Comparison of ENCODE assay signal across 1 cellular context in the genomic region with DNA sequence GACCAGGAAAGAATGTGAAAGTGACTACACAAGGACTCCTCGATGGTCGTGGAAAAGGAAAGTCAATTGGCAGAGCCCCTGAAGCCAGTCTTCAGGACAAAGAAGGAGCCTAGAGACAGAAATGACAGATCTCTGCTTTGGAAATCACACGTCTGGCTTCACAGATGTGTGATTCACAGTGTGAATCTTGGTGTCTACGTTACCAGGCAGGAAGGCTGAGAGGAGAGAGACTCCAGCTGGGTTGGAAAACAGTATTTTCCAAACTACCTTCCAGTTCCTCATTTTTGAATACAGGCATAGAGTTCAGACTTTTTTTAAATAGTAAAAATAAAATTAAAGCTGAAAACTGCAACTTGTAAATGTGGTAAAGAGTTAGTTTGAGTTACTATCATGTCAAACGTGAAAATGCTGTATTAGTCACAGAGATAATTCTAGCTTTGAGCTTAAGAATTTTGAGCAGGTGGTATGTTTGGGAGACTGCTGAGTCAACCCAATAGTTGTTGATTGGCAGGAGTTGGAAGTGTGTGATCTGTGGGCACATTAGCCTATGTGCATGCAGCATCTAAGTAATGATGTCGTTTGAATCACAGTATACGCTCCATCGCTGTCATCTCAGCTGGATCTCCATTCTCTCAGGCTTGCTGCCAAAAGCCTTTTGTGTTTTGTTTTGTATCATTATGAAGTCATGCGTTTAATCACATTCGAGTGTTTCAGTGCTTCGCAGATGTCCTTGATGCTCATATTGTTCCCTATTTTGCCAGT.
TF ChIP-seq lines count a peak whose summit lies in the region.

No MANE protein-coding gene starts in this region.

TF ChIP-seq in GM12878, 131 proteins besides CTCF, POLR2A, EP300 and RAD21 (continues in another document):
- TF ChIP-seq, protein P1, sequence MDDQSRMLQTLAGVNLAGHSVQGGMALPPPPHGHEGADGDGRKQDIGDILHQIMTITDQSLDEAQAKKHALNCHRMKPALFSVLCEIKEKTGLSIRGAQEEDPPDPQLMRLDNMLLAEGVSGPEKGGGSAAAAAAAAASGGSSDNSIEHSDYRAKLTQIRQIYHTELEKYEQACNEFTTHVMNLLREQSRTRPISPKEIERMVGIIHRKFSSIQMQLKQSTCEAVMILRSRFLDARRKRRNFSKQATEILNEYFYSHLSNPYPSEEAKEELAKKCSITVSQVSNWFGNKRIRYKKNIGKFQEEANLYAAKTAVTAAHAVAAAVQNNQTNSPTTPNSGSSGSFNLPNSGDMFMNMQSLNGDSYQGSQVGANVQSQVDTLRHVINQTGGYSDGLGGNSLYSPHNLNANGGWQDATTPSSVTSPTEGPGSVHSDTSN (IDR thresholded peaks at IDR 0.05; ENCODE audit: insufficient replicate concordance, low read depth, low read length) = peak; percentile 68
- no peak for TF ChIP-seq KLF5 (IDR thresholded peaks at IDR 0.05; ENCODE audit: partially characterized antibody)
- TF ChIP-seq RUNX3 (IDR thresholded peaks at IDR 0.05; ENCODE audit: low read length) = peak; percentile 75
- TF ChIP-seq ESRRA (IDR thresholded peaks at IDR 0.05; ENCODE audit: low read length) = no peak
- no peak for TF ChIP-seq CHD2 (IDR thresholded peaks at IDR 0.05; ENCODE audit: borderline replicate concordance, low read depth, low read length)
- no peak for TF ChIP-seq ZBED1 (IDR thresholded peaks at IDR 0.05; ENCODE audit: borderline replicate concordance)
- TF ChIP-seq IRF4 (IDR thresholded peaks at IDR 0.05; ENCODE audit: low read depth, low read length) = peak; percentile 83
- TF ChIP-seq ZNF24 (IDR thresholded peaks at IDR 0.05) = no peak
- no peak for TF ChIP-seq SMC3 (IDR thresholded peaks at IDR 0.05; ENCODE audit: borderline replicate concordance, low read length)
- no peak for TF ChIP-seq HCFC1 (IDR thresholded peaks at IDR 0.05; ENCODE audit: low read length)
- TF ChIP-seq CHD4 (IDR thresholded peaks at IDR 0.05) = no peak
- TF ChIP-seq SMAD5 (IDR thresholded peaks at IDR 0.05; ENCODE audit: low read depth) = no peak
- no peak for TF ChIP-seq TBL1XR1 (IDR thresholded peaks at IDR 0.05; ENCODE audit: low read depth, low read length)
- peak in 1 of 2 experiments; percentile 21; a peak in 1 of 4 replicates for TF ChIP-seq SRF (IDR thresholded peaks at IDR 0.05; ENCODE audit: low read depth in 2 of 2, low read length in 2 of 2)
- TF ChIP-seq MEF2A (IDR thresholded peaks at IDR 0.05; ENCODE audit: insufficient read depth, low read depth, low read length) = 0 out of 2 replicates have a peak, but pooled peaks have one; percentile 75
- TF ChIP-seq CEBPB (IDR thresholded peaks at IDR 0.05; ENCODE audit: borderline replicate concordance in 1 of 2, low read depth in 2 of 2, low read length in 2 of 2) = no peak
- TF ChIP-seq LARP7 (IDR thresholded peaks at IDR 0.05) = no peak
- TF ChIP-seq, protein P2, sequence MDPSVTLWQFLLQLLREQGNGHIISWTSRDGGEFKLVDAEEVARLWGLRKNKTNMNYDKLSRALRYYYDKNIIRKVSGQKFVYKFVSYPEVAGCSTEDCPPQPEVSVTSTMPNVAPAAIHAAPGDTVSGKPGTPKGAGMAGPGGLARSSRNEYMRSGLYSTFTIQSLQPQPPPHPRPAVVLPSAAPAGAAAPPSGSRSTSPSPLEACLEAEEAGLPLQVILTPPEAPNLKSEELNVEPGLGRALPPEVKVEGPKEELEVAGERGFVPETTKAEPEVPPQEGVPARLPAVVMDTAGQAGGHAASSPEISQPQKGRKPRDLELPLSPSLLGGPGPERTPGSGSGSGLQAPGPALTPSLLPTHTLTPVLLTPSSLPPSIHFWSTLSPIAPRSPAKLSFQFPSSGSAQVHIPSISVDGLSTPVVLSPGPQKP (IDR thresholded peaks at IDR 0.05; ENCODE audit: low read depth, low read length) = no peak
- no peak for TF ChIP-seq PRDM15 (CRISPR knock-in tag; IDR thresholded peaks at IDR 0.05)
- no peak for TF ChIP-seq JUND (IDR thresholded peaks at IDR 0.05; ENCODE audit: low read depth, low read length)
- TF ChIP-seq RB1 (IDR thresholded peaks at IDR 0.05; ENCODE audit: borderline replicate concordance) = no peak
- TF ChIP-seq, protein P3, sequence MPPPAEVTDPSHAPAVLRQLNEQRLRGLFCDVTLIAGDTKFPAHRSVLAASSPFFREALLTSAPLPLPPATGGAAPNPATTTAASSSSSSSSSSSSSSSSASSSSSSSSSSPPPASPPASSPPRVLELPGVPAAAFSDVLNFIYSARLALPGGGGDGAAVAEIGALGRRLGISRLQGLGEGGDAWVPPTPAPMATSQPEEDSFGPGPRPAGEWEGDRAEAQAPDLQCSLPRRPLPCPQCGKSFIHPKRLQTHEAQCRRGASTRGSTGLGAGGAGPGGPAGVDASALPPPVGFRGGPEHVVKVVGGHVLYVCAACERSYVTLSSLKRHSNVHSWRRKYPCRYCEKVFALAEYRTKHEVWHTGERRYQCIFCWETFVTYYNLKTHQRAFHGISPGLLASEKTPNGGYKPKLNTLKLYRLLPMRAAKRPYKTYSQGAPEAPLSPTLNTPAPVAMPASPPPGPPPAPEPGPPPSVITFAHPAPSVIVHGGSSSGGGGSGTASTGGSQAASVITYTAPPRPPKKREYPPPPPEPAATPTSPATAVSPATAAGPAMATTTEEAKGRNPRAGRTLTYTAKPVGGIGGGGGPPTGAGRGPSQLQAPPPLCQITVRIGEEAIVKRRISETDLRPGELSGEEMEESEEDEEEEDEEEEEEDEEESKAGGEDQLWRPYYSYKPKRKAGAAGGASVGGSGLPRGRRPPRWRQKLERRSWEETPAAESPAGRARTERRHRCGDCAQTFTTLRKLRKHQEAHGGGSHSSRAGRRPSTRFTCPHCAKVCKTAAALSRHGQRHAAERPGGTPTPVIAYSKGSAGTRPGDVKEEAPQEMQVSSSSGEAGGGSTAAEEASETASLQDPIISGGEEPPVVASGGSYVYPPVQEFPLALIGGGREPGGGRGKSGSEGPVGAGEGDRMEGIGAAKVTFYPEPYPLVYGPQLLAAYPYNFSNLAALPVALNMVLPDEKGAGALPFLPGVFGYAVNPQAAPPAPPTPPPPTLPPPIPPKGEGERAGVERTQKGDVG (CRISPR knock-in tag; IDR thresholded peaks at IDR 0.05) = no peak
- TF ChIP-seq JUNB (IDR thresholded peaks at IDR 0.05) = peak; percentile 85
- TF ChIP-seq SKIL (IDR thresholded peaks at IDR 0.05; ENCODE audit: low read depth, poor library complexity, severe bottlenecking) = no peak
- TF ChIP-seq CBFB (IDR thresholded peaks at IDR 0.05; ENCODE audit: low read depth) = 0 out of 2 replicates have a peak, but pooled peaks have one; percentile 23
- no peak for TF ChIP-seq KDM1A (IDR thresholded peaks at IDR 0.05; ENCODE audit: borderline replicate concordance)
- no peak for TF ChIP-seq WRNIP1 (IDR thresholded peaks at IDR 0.05; ENCODE audit: borderline replicate concordance, low read depth, low read length)
- TF ChIP-seq BHLHE40 (IDR thresholded peaks at IDR 0.05; ENCODE audit: borderline replicate concordance in 1 of 2, low read depth in 2 of 2, low read length in 1 of 2) = 0 out of 4 replicates have a peak, but pooled peaks of 1 of the 2 experiments have one; percentile 7
- TF ChIP-seq STAT1 (conservative IDR thresholded peaks at IDR 0.05) = no peak
- 0 out of 2 replicates have a peak, but pooled peaks have one; percentile 57 for TF ChIP-seq FOXM1 (IDR thresholded peaks at IDR 0.05; ENCODE audit: low read depth, low read length)
- no peak for TF ChIP-seq NFXL1 (IDR thresholded peaks at IDR 0.05; ENCODE audit: borderline replicate concordance)
- peak; percentile 67 for TF ChIP-seq IKZF1 (conservative IDR thresholded peaks at IDR 0.05)
- TF ChIP-seq TARDBP (IDR thresholded peaks at IDR 0.05; ENCODE audit: borderline replicate concordance) = no peak
- TF ChIP-seq HDGF (IDR thresholded peaks at IDR 0.05) = no peak
- no peak for TF ChIP-seq MTA3 (IDR thresholded peaks at IDR 0.05; ENCODE audit: borderline replicate concordance, low read length)
- TF ChIP-seq MYB (IDR thresholded peaks at IDR 0.05; ENCODE audit: borderline replicate concordance, low read depth, low read length) = no peak
- TF ChIP-seq, protein P4, sequence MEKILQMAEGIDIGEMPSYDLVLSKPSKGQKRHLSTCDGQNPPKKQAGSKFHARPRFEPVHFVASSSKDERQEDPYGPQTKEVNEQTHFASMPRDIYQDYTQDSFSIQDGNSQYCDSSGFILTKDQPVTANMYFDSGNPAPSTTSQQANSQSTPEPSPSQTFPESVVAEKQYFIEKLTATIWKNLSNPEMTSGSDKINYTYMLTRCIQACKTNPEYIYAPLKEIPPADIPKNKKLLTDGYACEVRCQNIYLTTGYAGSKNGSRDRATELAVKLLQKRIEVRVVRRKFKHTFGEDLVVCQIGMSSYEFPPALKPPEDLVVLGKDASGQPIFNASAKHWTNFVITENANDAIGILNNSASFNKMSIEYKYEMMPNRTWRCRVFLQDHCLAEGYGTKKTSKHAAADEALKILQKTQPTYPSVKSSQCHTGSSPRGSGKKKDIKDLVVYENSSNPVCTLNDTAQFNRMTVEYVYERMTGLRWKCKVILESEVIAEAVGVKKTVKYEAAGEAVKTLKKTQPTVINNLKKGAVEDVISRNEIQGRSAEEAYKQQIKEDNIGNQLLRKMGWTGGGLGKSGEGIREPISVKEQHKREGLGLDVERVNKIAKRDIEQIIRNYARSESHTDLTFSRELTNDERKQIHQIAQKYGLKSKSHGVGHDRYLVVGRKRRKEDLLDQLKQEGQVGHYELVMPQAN (conservative IDR thresholded peaks at IDR 0.05) = no peak
- peak; percentile 76 for TF ChIP-seq SPI1 (IDR thresholded peaks at IDR 0.05; ENCODE audit: borderline replicate concordance, insufficient read depth, low read depth, low read length)
- TF ChIP-seq ZNF217 (IDR thresholded peaks at IDR 0.05) = no peak
- TF ChIP-seq SP1 (IDR thresholded peaks at IDR 0.05; ENCODE audit: low read depth, low read length) = no peak
- TF ChIP-seq, protein P5, sequence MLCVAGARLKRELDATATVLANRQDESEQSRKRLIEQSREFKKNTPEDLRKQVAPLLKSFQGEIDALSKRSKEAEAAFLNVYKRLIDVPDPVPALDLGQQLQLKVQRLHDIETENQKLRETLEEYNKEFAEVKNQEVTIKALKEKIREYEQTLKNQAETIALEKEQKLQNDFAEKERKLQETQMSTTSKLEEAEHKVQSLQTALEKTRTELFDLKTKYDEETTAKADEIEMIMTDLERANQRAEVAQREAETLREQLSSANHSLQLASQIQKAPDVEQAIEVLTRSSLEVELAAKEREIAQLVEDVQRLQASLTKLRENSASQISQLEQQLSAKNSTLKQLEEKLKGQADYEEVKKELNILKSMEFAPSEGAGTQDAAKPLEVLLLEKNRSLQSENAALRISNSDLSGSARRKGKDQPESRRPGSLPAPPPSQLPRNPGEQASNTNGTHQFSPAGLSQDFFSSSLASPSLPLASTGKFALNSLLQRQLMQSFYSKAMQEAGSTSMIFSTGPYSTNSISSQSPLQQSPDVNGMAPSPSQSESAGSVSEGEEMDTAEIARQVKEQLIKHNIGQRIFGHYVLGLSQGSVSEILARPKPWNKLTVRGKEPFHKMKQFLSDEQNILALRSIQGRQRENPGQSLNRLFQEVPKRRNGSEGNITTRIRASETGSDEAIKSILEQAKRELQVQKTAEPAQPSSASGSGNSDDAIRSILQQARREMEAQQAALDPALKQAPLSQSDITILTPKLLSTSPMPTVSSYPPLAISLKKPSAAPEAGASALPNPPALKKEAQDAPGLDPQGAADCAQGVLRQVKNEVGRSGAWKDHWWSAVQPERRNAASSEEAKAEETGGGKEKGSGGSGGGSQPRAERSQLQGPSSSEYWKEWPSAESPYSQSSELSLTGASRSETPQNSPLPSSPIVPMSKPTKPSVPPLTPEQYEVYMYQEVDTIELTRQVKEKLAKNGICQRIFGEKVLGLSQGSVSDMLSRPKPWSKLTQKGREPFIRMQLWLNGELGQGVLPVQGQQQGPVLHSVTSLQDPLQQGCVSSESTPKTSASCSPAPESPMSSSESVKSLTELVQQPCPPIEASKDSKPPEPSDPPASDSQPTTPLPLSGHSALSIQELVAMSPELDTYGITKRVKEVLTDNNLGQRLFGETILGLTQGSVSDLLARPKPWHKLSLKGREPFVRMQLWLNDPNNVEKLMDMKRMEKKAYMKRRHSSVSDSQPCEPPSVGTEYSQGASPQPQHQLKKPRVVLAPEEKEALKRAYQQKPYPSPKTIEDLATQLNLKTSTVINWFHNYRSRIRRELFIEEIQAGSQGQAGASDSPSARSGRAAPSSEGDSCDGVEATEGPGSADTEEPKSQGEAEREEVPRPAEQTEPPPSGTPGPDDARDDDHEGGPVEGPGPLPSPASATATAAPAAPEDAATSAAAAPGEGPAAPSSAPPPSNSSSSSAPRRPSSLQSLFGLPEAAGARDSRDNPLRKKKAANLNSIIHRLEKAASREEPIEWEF (IDR thresholded peaks at IDR 0.05; ENCODE audit: insufficient replicate concordance, low read depth, low read length) = no peak
- TF ChIP-seq POU2F2 (IDR thresholded peaks at IDR 0.05; ENCODE audit: borderline replicate concordance, low read depth, low read length) = peak; percentile 59; the same call in 1 of the 3 replicates
